In the genomic region with DNA sequence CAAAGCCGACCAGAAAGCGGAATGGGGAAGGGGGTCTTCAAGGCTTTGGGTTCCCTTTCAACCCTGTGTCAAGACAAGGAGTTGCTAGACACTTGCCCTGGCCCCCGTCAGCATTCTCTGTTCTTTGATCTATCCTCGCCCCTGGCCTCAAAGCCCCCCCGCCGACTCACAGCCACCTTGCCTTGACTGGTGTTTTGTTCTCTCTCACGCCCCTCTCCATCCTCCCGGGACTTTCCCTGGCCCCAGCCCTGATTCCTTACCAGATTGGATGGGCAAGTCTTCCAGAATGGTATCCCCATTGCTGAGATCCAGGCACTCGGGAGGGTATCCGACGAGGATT, we compare ENCODE assay signal across 8 cellular contexts. TPM values are rescaled to one million over a fixed set of nuclear protein-coding genes. Genes with fewer than 3 reads are reported as not detected.
DNase-seq lines count a peak whose midpoint lies in the region; ATAC-seq, FAIRE-seq and TF ChIP-seq lines count a peak whose summit lies in the region.

No MANE protein-coding gene starts in this region.

- H3K79me1 ChIP-seq in IMR-90 (ENCODE audit: low read depth in 1 of 2, low read length in 2 of 2) = peaks cover 13 to 30% of the 10 kb centered on the region in 2 experiments

- H2BK15ac ChIP-seq in IMR-90 (ENCODE audit: low read depth, low read length) = no peak overlapping the region

- CTCF ChIA-PET in BJ (lab: Yijun Ruan, JAX) = interaction anchor here (0.9 to 3.1 kb wide), 13 partner anchors 15 to 68 kb away, joined by 3 to 9 read pairs (median 5); a partner anchor contains a TSS
- CTCF ChIA-PET in IMR-90 (lab: Yijun Ruan, JAX) = interaction anchor here (0.8 to 1.2 kb wide), 4 partner anchors 17 to 354 kb away, joined by 3 to 5 read pairs (median 4); a partner anchor contains a TSS
- CTCF ChIA-PET in K562 (lab: Yijun Ruan, JAX; ENCODE audit: low intra/inter-chr PET ratio) = interaction anchor here (1.2 to 2.3 kb wide), 2 partner anchors 27 to 115 kb away, joined by 3 to 17 read pairs; no protein-coding TSS in a partner anchor

- POLR2A ChIA-PET in BJ (lab: Charles Lee) (no interaction called here), IMR-90 (lab: Charles Lee; ENCODE audit: unreplicated experiment) (no interaction called here), K562 (lab: Yijun Ruan, JAX) (interaction anchor here (0.6 to 9.8 kb wide), 7 partner anchors 11 to 415 kb away, joined by 3 to 104 read pairs (median 3); a partner anchor contains a TSS)

- TF ChIP-seq RAD21 in IMR-90 (IDR thresholded peaks at IDR 0.05; ENCODE audit: low read length) = no peak
- no peak for TF ChIP-seq RAD21 in K562 (CRISPR knock-in tag; conservative IDR thresholded peaks at IDR 0.05 in 1 of 2, IDR thresholded peaks at IDR 0.05 in 1 of 2)

- H2BK5ac ChIP-seq in IMR-90 (ENCODE audit: low read depth, low read length, poor library complexity, severe bottlenecking) = peak overlapping the region; percentile 63

- TF ChIP-seq EP300 in K562 (IDR thresholded peaks at IDR 0.05; ENCODE audit: low read length) (no peak), transverse colon (IDR thresholded peaks at IDR 0.05; ENCODE audit: low read depth) (no peak)

- peak overlapping the region; percentile 81 for H3K23ac ChIP-seq in IMR-90 (ENCODE audit: low read depth, low read length)

- H3K27ac ChIP-seq in IMR-90 (ENCODE audit: insufficient read depth, low read length) = peak overlapping the region; percentile 76
- H3K27ac ChIP-seq in K562 (ENCODE audit: extremely low read depth, low read depth, low read length) = peak overlapping the region; percentile 94
- peak overlapping the region; percentile 69 to 83 (median 76) for H3K27ac ChIP-seq in right lobe of liver
- H3K27ac ChIP-seq in transverse colon = peak overlapping the region; percentile 92 to 96 (median 92)

- H3K9ac ChIP-seq in IMR-90 (ENCODE audit: low read depth, low read length) (peak overlapping the region; percentile 91), K562 (ENCODE audit: insufficient read depth in 1 of 2, low read depth in 2 of 2, low read length in 2 of 2) (peak overlapping the region; percentile 96 to 98)

- H4K20me1 ChIP-seq in IMR-90 (ENCODE audit: insufficient read depth, low read length) (peaks cover 10% of the 10 kb centered on the region; the same call in 1 of the 2 replicates), K562 (replicated peaks; ENCODE audit: control insufficient read depth, insufficient read depth, low read length) (peaks cover 18% of the 10 kb centered on the region)

- in situ Hi-C loops in IMR-90 (cut with MboI; ENCODE audit: low sequenced_read_pairs) = no loop called here
- in situ Hi-C loops in K562 (cut with MboI) = no loop called here
- in situ Hi-C loops in transverse colon (cut with MboI; ENCODE audit: low pct_ligation_motif_present in 1 of 4, low pct_unique_long_range_greater_than_20kb in 1 of 4, low sequenced_read_pairs in 3 of 4) = no loop called here

- peak overlapping the region; percentile 78 for H4K91ac ChIP-seq in IMR-90 (ENCODE audit: insufficient read depth, low read depth, low read length)

- no peak for DNase-seq in BJ (ENCODE audit: low read depth)
- DNase-seq in IMR-90 = no peak
- DNase-seq in K562 (ENCODE audit: extremely low read depth in 1 of 4, low spot score in 3 of 4) = peak in 1 of 4 experiments; percentile 59
- no peak for DNase-seq in right lobe of liver
- DNase-seq in transverse colon = no peak
- no peak for DNase-seq in ureter (ENCODE audit: low spot score)
- DNase-seq in activated CD4-positive, alpha-beta T cell treated with anti-CD3 and anti-CD28 coated beads for 1 hour = no peak

- peak overlapping the region; percentile 59 for H3K18ac ChIP-seq in IMR-90 (ENCODE audit: low read depth, low read length)

- BruUV-seq in IMR-90 (replicated peaks; lab: Mats Ljungman, UMichigan) (no TSS peak), K562 (replicated peaks; lab: Mats Ljungman, UMichigan) (no TSS peak)

- H3K4ac ChIP-seq in IMR-90 (ENCODE audit: low read depth, low read length) = peak overlapping the region; percentile 89

- H3K4me3 ChIP-seq in BJ (ENCODE audit: low read depth, low read length) (peak overlapping the region; percentile 91), IMR-90 (ENCODE audit: insufficient read depth, low read depth, low read length) (peak overlapping the region; percentile 97), K562 (peak overlapping the region; percentile 92), right lobe of liver (peak overlapping the region; percentile 69 to 96 (median 86)), transverse colon (peak overlapping the region; percentile 66 to 96 (median 84))

- peak overlapping the region; percentile 95 for H3K4me2 ChIP-seq in IMR-90 (ENCODE audit: low read depth, low read length)
- peak overlapping the region; percentile 99 for H3K4me2 ChIP-seq in K562 (ENCODE audit: insufficient read depth, low read length)

- peak overlapping the region; percentile 88 for H3K14ac ChIP-seq in IMR-90 (replicated peaks; ENCODE audit: low read depth, low read length)

- TF ChIP-seq CTCF in BJ (IDR thresholded peaks at IDR 0.05; ENCODE audit: insufficient read depth, low read depth, low read length) (no peak), IMR-90 (conservative IDR thresholded peaks at IDR 0.05; ENCODE audit: low read depth, low read length) (no peak), K562 (IDR thresholded peaks at IDR 0.05 in 2 of 3, conservative IDR thresholded peaks at IDR 0.05 in 1 of 3; ENCODE audit: insufficient read depth in 2 of 3, low read depth in 1 of 3, low read length in 3 of 3) (no peak), right lobe of liver (IDR thresholded peaks at IDR 0.05) (no peak), transverse colon (IDR thresholded peaks at IDR 0.05) (no peak)

- H3K9me1 ChIP-seq in IMR-90 (ENCODE audit: insufficient read depth, low read length) (peaks cover 7% of the 10 kb centered on the region), K562 (ENCODE audit: control insufficient read depth, insufficient read depth, low read length) (no peaks in the 10 kb centered on the region)

- TF ChIP-seq POLR2A in IMR-90 (IDR thresholded peaks at IDR 0.05; ENCODE audit: low read depth, low read length) (no peak), K562 (conservative IDR thresholded peaks at IDR 0.05) (no peak), right lobe of liver (IDR thresholded peaks at IDR 0.05) (no peak), transverse colon (IDR thresholded peaks at IDR 0.05) (no peak)

- peak overlapping the region; percentile 82 to 85; a peak in 2 of 4 replicates for H4K8ac ChIP-seq in IMR-90 (ENCODE audit: low read depth in 2 of 2, low read length in 2 of 2)

- peak overlapping the region; percentile 76 for H2AK9ac ChIP-seq in IMR-90 (replicated peaks; ENCODE audit: low read depth, low read length, poor library complexity)

- peak overlapping the region; percentile 79 for H4K5ac ChIP-seq in IMR-90 (ENCODE audit: low read depth, low read length)

- H2BK120ac ChIP-seq in IMR-90 (ENCODE audit: low read depth, low read length) = peak overlapping the region; percentile 62; the same call in 1 of the 2 replicates

- no peak for FAIRE-seq in K562 (lab: Jason Lieb, UNC)

- no peaks in the 10 kb centered on the region for H3K27me3 ChIP-seq in BJ (ENCODE audit: control insufficient read depth, insufficient read depth, low read length)
- H3K27me3 ChIP-seq in IMR-90 (ENCODE audit: control insufficient read depth, insufficient read depth, low read length) = peaks cover 4% of the 10 kb centered on the region; the same call in 1 of the 2 replicates
- no peaks in the 10 kb centered on the region for H3K27me3 ChIP-seq in K562 (ENCODE audit: control insufficient read depth in 2 of 2, insufficient read depth in 2 of 2, low read length in 2 of 2)
- no peaks in the 10 kb centered on the region for H3K27me3 ChIP-seq in right lobe of liver
- no peaks in the 10 kb centered on the region for H3K27me3 ChIP-seq in transverse colon

- dilution Hi-C loops in IMR-90 (cut with HindIII; ENCODE audit: low sequenced_read_pairs, unreplicated experiment) = no loop called here

- H3K4me1 ChIP-seq in IMR-90 (ENCODE audit: control insufficient read depth, insufficient read depth, low read length) (peaks cover 4% of the 10 kb centered on the region; the same call in 1 of the 2 replicates), K562 (replicated peaks in 1 of 2; ENCODE audit: control insufficient read depth in 2 of 2, insufficient read depth in 2 of 2, low read length in 2 of 2) (peaks cover 14 to 59% of the 10 kb centered on the region in 2 experiments), right lobe of liver (peaks cover 0 to 16% (median 1%) of the 10 kb centered on the region in 4 donors), transverse colon (peaks cover 21 to 79% (median 36%) of the 10 kb centered on the region in 4 donors)

- ATAC-seq in IMR-90 (ENCODE audit: low read depth) (no peak; the same call in 1 of the 2 replicates), K562 (peak; percentile 4), right lobe of liver (peak in 1 of 4 donors; percentile 0), GM21529 (IDR thresholded peaks at IDR 0.05; ENCODE audit: unreplicated experiment) (no peak)

- intact Hi-C loops in IMR-90 (cut with micrococcal nuclease) (loop anchor here (1.0 to 2.0 kb wide), 2 partner anchors 26 to 449 kb away; no protein-coding TSS in a partner anchor), K562 (cut with micrococcal nuclease) (loop anchor here (1.0 to 10.0 kb wide), 2 partner anchors 27 to 594 kb away; a partner anchor contains a TSS), right lobe of liver (cut with DNase I) (no loop called here), transverse colon (cut with DNase I; ENCODE audit: low total_unique reads) (no loop called here)

- H2AFZ ChIP-seq in IMR-90 (replicated peaks; ENCODE audit: low read length, poor library complexity) (peak overlapping the region; percentile 98), K562 (ENCODE audit: low read depth, low read length) (peak overlapping the region; percentile 98)

- no peak overlapping the region for H2BK20ac ChIP-seq in IMR-90 (ENCODE audit: low read depth, low read length)

- peaks cover 76% of the 10 kb centered on the region for H3K79me2 ChIP-seq in K562 (ENCODE audit: control insufficient read depth, insufficient read depth, low read length)

- H3K9me3 ChIP-seq in IMR-90 (ENCODE audit: control insufficient read depth, insufficient read depth, low read length) (no peaks in the 10 kb centered on the region), K562 (replicated peaks; ENCODE audit: control insufficient read depth, insufficient read depth, low read depth, low read length) (no peaks in the 10 kb centered on the region), right lobe of liver (no peaks in the 10 kb centered on the region), transverse colon (no peaks in the 10 kb centered on the region)

- peak overlapping the region; percentile 51; the same call in 1 of the 2 replicates for H2AK5ac ChIP-seq in IMR-90 (ENCODE audit: low read depth, low read length)

- peak overlapping the region; percentile 70 for H3K56ac ChIP-seq in IMR-90 (ENCODE audit: extremely low read depth, insufficient read depth, low read length)

- 0% methylated on average over 9 of the region's 11 CpGs; no CpG with 5 or more reads in 1 of the 2 experiments for WGBS in IMR-90 (ENCODE audit: extremely low coverage in 2 of 2, insufficient read length in 1 of 2), 2 experiments
- WGBS in K562 (ENCODE audit: insufficient coverage, low coverage, missing lambda C conversion rate) = under 1% methylated on average over 11 of the region's 11 CpGs
- WGBS in right lobe of liver (ENCODE audit: insufficient coverage, low coverage, low lambda C conversion rate, missing lambda C conversion rate) = under 1% methylated on average over 11 of the region's 11 CpGs
- WGBS in transverse colon (ENCODE audit: low coverage in 1 of 2), 2 donors = 0% methylated on average over 2 to 9 of the region's 11 CpGs

- H3K36me3 ChIP-seq in BJ (ENCODE audit: control insufficient read depth, insufficient read depth, low read length) = peaks cover 4% of the 10 kb centered on the region
- peaks cover 7% of the 10 kb centered on the region for H3K36me3 ChIP-seq in IMR-90 (ENCODE audit: control insufficient read depth, insufficient read depth, low read length)
- H3K36me3 ChIP-seq in K562 (ENCODE audit: control insufficient read depth, insufficient read depth, low read length) = peaks cover 47% of the 10 kb centered on the region
- peaks cover 0 to 11% (median 0%) of the 10 kb centered on the region in 4 donors for H3K36me3 ChIP-seq in right lobe of liver
- peaks cover 0 to 9% (median 4%) of the 10 kb centered on the region in 4 donors for H3K36me3 ChIP-seq in transverse colon

RNA-seq across cellular contexts. Expression of a gene that starts 0.6 kb away (rescaled TPM):
- polyA plus RNA-seq in BJ (2011; rRNA removed) = 1.2 and 2.5 TPM in 2 replicates
- 2.6 and 3.4 TPM in 2 replicates for polyA minus RNA-seq in BJ (2011; rRNA and poly(A)+ RNA removed)
- total RNA-seq in IMR-90 (2012; rRNA removed) = 5.4 and 10.3 TPM in 2 replicates
- 1.6 and 1.8 TPM in 2 replicates for polyA plus RNA-seq in IMR-90 (2012; rRNA removed)
- 0.17 and 0.26 TPM in 2 replicates for polyA plus RNA-seq in IMR-90 (2012; cell fraction: cytosol; rRNA removed)
- 0.81 and 3.8 TPM in 2 replicates for polyA plus RNA-seq in IMR-90 (2012; cell fraction: nucleus; rRNA removed; ENCODE audit: low replicate concordance)
- 25.7 and 74.5 TPM in 2 replicates for total RNA-seq in K562 (2011; cell fraction: chromatin; rRNA removed; ENCODE audit: low replicate concordance)
- 20.0 and 23.4 TPM in 2 replicates for total RNA-seq in K562 (2011; cell fraction: nucleolus; rRNA removed)
- 50.4 and 82.5 TPM in 2 replicates for total RNA-seq in K562 (2011; cell fraction: nucleoplasm; rRNA removed)
- 47.5 and 49.8 TPM in 2 replicates for total RNA-seq in K562 (2014; rRNA removed)
- total RNA-seq in K562 (2014; rRNA removed; fragmentation: Illumina TruSeq; extraction: Trizol) = 78.1 and 91.0 TPM in 2 replicates
- total RNA-seq in K562 (2015; rRNA removed; fragmentation: Illumina TruSeq; extraction: Trizol) = 51.8 and 56.0 TPM in 2 replicates
- 61.6 and 61.7 TPM in 2 replicates for total RNA-seq in K562 (2021)
- 38.8 and 46.9 TPM in 2 replicates for polyA plus RNA-seq in K562 (2011; rRNA removed)
- 9.4 and 20.3 TPM in 2 replicates for polyA plus RNA-seq in K562 (2011; cell fraction: cytosol; rRNA removed)
- polyA plus RNA-seq in K562 (2011; cell fraction: nucleus; rRNA removed) = 23.5 and 35.3 TPM in 2 replicates
- 19.8 and 21.4 TPM in 2 replicates for polyA plus RNA-seq in K562 (2012)
- polyA plus RNA-seq in K562 (2014; fragmentation: Illumina TruSeq; extraction: Trizol) = 43.9 and 46.5 TPM in 2 replicates
- polyA plus RNA-seq in K562 (2014; fragmentation: Nextera tagmentation; extraction: Ambion mirVana) = 10 to 100 TPM; 18.2 to 24.0 TPM
- 27.9 and 28.7 TPM in 2 replicates for polyA plus RNA-seq in K562 (2014; rRNA removed)
- 61.7 and 76.1 TPM in 2 replicates for polyA minus RNA-seq in K562 (2011; rRNA and poly(A)+ RNA removed)
- polyA minus RNA-seq in K562 (2011; cell fraction: cytosol; rRNA and poly(A)+ RNA removed) = 33.8 and 43.8 TPM in 2 replicates
- polyA minus RNA-seq in K562 (2011; cell fraction: nucleus; rRNA and poly(A)+ RNA removed) = 50.4 and 102 TPM in 2 replicates
- total RNA-seq in right lobe of liver = 1 to 10 TPM; 3.0 to 4.8 (median 3.5) TPM
- total RNA-seq in transverse colon = 10 to 100 TPM in 2 of 4 donors, 1 to 10 TPM in 2; 9.0 to 17.5 (median 12.0) TPM
- total RNA-seq in ureter = 9.8 TPM

RNA-seq across cellular contexts. Expression of a gene that starts 2.7 kb away (rescaled TPM):
- polyA plus RNA-seq in BJ (2011; rRNA removed) (1.5 and 1.9 TPM in 2 replicates), IMR-90 (2012; rRNA removed) (0.53 and 0.62 TPM in 2 replicates), K562 (2011; rRNA removed) (24.1 and 26.0 TPM in 2 replicates), K562 (2014; fragmentation: Illumina TruSeq; extraction: Trizol) (13.5 and 16.4 TPM in 2 replicates), K562 (2014; fragmentation: Nextera tagmentation; extraction: Ambion mirVana) (1 to 10 TPM; 6.9 to 7.6 TPM), K562 (2014; rRNA removed) (11.7 and 11.9 TPM in 2 replicates)
- polyA minus RNA-seq in BJ (2011; rRNA and poly(A)+ RNA removed) = 1.2 and 1.8 TPM in 2 replicates
- total RNA-seq in IMR-90 (2012; rRNA removed) (1.3 and 1.7 TPM in 2 replicates), K562 (2014; rRNA removed) (10.5 and 12.3 TPM in 2 replicates), K562 (2014; rRNA removed; fragmentation: Illumina TruSeq; extraction: Trizol) (21.9 and 26.2 TPM in 2 replicates), K562 (2015; rRNA removed; fragmentation: Illumina TruSeq; extraction: Trizol) (17.3 and 17.8 TPM in 2 replicates), K562 (2021) (20.4 and 22.9 TPM in 2 replicates), right lobe of liver (1 to 10 TPM; 2.9 to 6.1 (median 5.1) TPM), transverse colon (100 to 1,000 TPM in 1 of 4 donors, 10 to 100 TPM in 3; 84.2 to 155 (median 91.1) TPM), ureter (27.0 TPM)
- 0.14 TPM in 2 replicates for polyA plus RNA-seq in IMR-90 (2012; cell fraction: cytosol; rRNA removed)
- polyA plus RNA-seq in IMR-90 (2012; cell fraction: nucleus; rRNA removed; ENCODE audit: low replicate concordance) = 0.27 and 1.4 TPM in 2 replicates
- 29.4 and 45.8 TPM in 2 replicates for total RNA-seq in K562 (2011; cell fraction: chromatin; rRNA removed; ENCODE audit: low replicate concordance)
- total RNA-seq in K562 (2011; cell fraction: nucleolus; rRNA removed) = 18.0 and 21.1 TPM in 2 replicates
- total RNA-seq in K562 (2011; cell fraction: nucleoplasm; rRNA removed) = 29.2 and 44.5 TPM in 2 replicates
- polyA plus RNA-seq in K562 (2011; cell fraction: cytosol; rRNA removed) = 7.4 and 16.5 TPM in 2 replicates
- 45.3 and 52.2 TPM in 2 replicates for polyA plus RNA-seq in K562 (2011; cell fraction: nucleus; rRNA removed)
- 11.2 and 14.1 TPM in 2 replicates for polyA plus RNA-seq in K562 (2012)
- polyA minus RNA-seq in K562 (2011; rRNA and poly(A)+ RNA removed) = 44.6 and 45.6 TPM in 2 replicates
- 11.7 and 14.3 TPM in 2 replicates for polyA minus RNA-seq in K562 (2011; cell fraction: cytosol; rRNA and poly(A)+ RNA removed)
- 18.3 and 29.3 TPM in 2 replicates for polyA minus RNA-seq in K562 (2011; cell fraction: nucleus; rRNA and poly(A)+ RNA removed)

RNA-seq across cellular contexts. Expression of a gene that starts 17.8 kb away (rescaled TPM):
- polyA plus RNA-seq in BJ (2011; rRNA removed) (not detected in 2 replicates), IMR-90 (2012; rRNA removed) (0.03 TPM in 1 of 2 replicates, not detected in the other), K562 (2011; rRNA removed) (1.2 and 2.6 TPM in 2 replicates), K562 (2014; fragmentation: Illumina TruSeq; extraction: Trizol) (3.0 and 3.1 TPM in 2 replicates), K562 (2014; fragmentation: Nextera tagmentation; extraction: Ambion mirVana) (under 1 TPM; 0.62 to 0.69 TPM), K562 (2014; rRNA removed) (0.62 and 0.95 TPM in 2 replicates)
- polyA minus RNA-seq in BJ (2011; rRNA and poly(A)+ RNA removed) = not detected in 2 replicates
- total RNA-seq in IMR-90 (2012; rRNA removed) (under 0.01 TPM in 1 of 2 replicates, not detected in the other), K562 (2014; rRNA removed) (1.8 TPM in 2 replicates), K562 (2014; rRNA removed; fragmentation: Illumina TruSeq; extraction: Trizol) (0.80 and 0.95 TPM in 2 replicates), K562 (2015; rRNA removed; fragmentation: Illumina TruSeq; extraction: Trizol) (0.80 and 0.87 TPM in 2 replicates), K562 (2021) (2.6 and 2.7 TPM in 2 replicates), right lobe of liver (under 1 TPM; 0.27 to 0.68 (median 0.37) TPM), transverse colon (10 to 100 TPM; 25.7 to 41.2 (median 29.2) TPM), ureter (45.7 TPM)
- polyA plus RNA-seq in IMR-90 (2012; cell fraction: cytosol; rRNA removed) = 0.01 TPM in 1 of 2 replicates, not detected in the other
- polyA plus RNA-seq in IMR-90 (2012; cell fraction: nucleus; rRNA removed; ENCODE audit: low replicate concordance) = 0.01 and 0.03 TPM in 2 replicates
- 2.8 and 4.0 TPM in 2 replicates for total RNA-seq in K562 (2011; cell fraction: chromatin; rRNA removed; ENCODE audit: low replicate concordance)
- 2.5 and 3.0 TPM in 2 replicates for total RNA-seq in K562 (2011; cell fraction: nucleolus; rRNA removed)
- total RNA-seq in K562 (2011; cell fraction: nucleoplasm; rRNA removed) = 3.1 and 3.4 TPM in 2 replicates
- 0.81 and 1.4 TPM in 2 replicates for polyA plus RNA-seq in K562 (2011; cell fraction: cytosol; rRNA removed)
- 2.3 and 5.0 TPM in 2 replicates for polyA plus RNA-seq in K562 (2011; cell fraction: nucleus; rRNA removed)
- polyA plus RNA-seq in K562 (2012) = 2.2 and 2.8 TPM in 2 replicates
- polyA minus RNA-seq in K562 (2011; rRNA and poly(A)+ RNA removed) = 2.6 TPM in 2 replicates
- polyA minus RNA-seq in K562 (2011; cell fraction: cytosol; rRNA and poly(A)+ RNA removed) = 2.4 and 2.5 TPM in 2 replicates
- 4.4 and 5.2 TPM in 2 replicates for polyA minus RNA-seq in K562 (2011; cell fraction: nucleus; rRNA and poly(A)+ RNA removed)

RNA-seq across cellular contexts. Expression of a gene that starts 38.3 kb away (rescaled TPM):
- polyA plus RNA-seq in BJ (2011; rRNA removed) (not detected in 2 replicates), IMR-90 (2012; rRNA removed) (not detected in 2 replicates), K562 (2011; rRNA removed) (not detected in 2 replicates), K562 (2014; fragmentation: Illumina TruSeq; extraction: Trizol) (not detected in 2 replicates), K562 (2014; fragmentation: Nextera tagmentation; extraction: Ambion mirVana) (not detected), K562 (2014; rRNA removed) (not detected in 2 replicates)
- polyA minus RNA-seq in BJ (2011; rRNA and poly(A)+ RNA removed) = not detected in 2 replicates
- total RNA-seq in IMR-90 (2012; rRNA removed) (not detected in 2 replicates), K562 (2014; rRNA removed) (not detected in 2 replicates), K562 (2014; rRNA removed; fragmentation: Illumina TruSeq; extraction: Trizol) (not detected in 2 replicates), K562 (2015; rRNA removed; fragmentation: Illumina TruSeq; extraction: Trizol) (not detected in 2 replicates), K562 (2021) (not detected in 2 replicates), right lobe of liver (100 to 1,000 TPM; 156 to 328 (median 226) TPM), transverse colon (10 to 100 TPM in 1 of 4 donors, 1 to 10 TPM in 2, not detected in 1; 3.7 to 16.8 (median 9.8) TPM), ureter (0.34 TPM)
- not detected in 2 replicates for polyA plus RNA-seq in IMR-90 (2012; cell fraction: cytosol; rRNA removed)
- not detected in 2 replicates for polyA plus RNA-seq in IMR-90 (2012; cell fraction: nucleus; rRNA removed; ENCODE audit: low replicate concordance)
- total RNA-seq in K562 (2011; cell fraction: chromatin; rRNA removed; ENCODE audit: low replicate concordance) = not detected in 2 replicates
- not detected in 2 replicates for total RNA-seq in K562 (2011; cell fraction: nucleolus; rRNA removed)
- not detected in 2 replicates for total RNA-seq in K562 (2011; cell fraction: nucleoplasm; rRNA removed)
- polyA plus RNA-seq in K562 (2011; cell fraction: cytosol; rRNA removed) = 0.03 TPM in 1 of 2 replicates, not detected in the other
- polyA plus RNA-seq in K562 (2011; cell fraction: nucleus; rRNA removed) = not detected in 2 replicates
- polyA plus RNA-seq in K562 (2012) = not detected in 2 replicates
- polyA minus RNA-seq in K562 (2011; rRNA and poly(A)+ RNA removed) = 0.12 TPM in 1 of 2 replicates, not detected in the other
- polyA minus RNA-seq in K562 (2011; cell fraction: cytosol; rRNA and poly(A)+ RNA removed) = 2.3 and 3.0 TPM in 2 replicates
- polyA minus RNA-seq in K562 (2011; cell fraction: nucleus; rRNA and poly(A)+ RNA removed) = 0.22 and 0.54 TPM in 2 replicates

RNA-seq across cellular contexts. Expression of a gene that starts 53.6 kb away (rescaled TPM):
- polyA plus RNA-seq in BJ (2011; rRNA removed) (not detected in 2 replicates), IMR-90 (2012; rRNA removed) (not detected in 2 replicates), K562 (2011; rRNA removed) (0.04 TPM in 1 of 2 replicates, not detected in the other), K562 (2014; fragmentation: Illumina TruSeq; extraction: Trizol) (0.06 and 0.07 TPM in 2 replicates), K562 (2014; fragmentation: Nextera tagmentation; extraction: Ambion mirVana) (under 1 TPM in 1 of 2 experiments, not detected in 1; 0.06 TPM), K562 (2014; rRNA removed) (not detected in 2 replicates)
- not detected in 2 replicates for polyA minus RNA-seq in BJ (2011; rRNA and poly(A)+ RNA removed)
- total RNA-seq in IMR-90 (2012; rRNA removed) (not detected in 2 replicates), K562 (2014; rRNA removed) (not detected in 2 replicates), K562 (2014; rRNA removed; fragmentation: Illumina TruSeq; extraction: Trizol) (0.10 and 0.15 TPM in 2 replicates), K562 (2015; rRNA removed; fragmentation: Illumina TruSeq; extraction: Trizol) (0.22 and 0.23 TPM in 2 replicates), K562 (2021) (0.18 and 0.47 TPM in 2 replicates), right lobe of liver (1,000 to 10,000 TPM in 3 of 6 experiments, 100 to 1,000 TPM in 3; 746 to 1,325 (median 959) TPM), transverse colon (1 to 10 TPM in 3 of 4 donors, not detected in 1; 2.2 to 4.4 (median 2.5) TPM), ureter (0.21 TPM)
- not detected in 2 replicates for polyA plus RNA-seq in IMR-90 (2012; cell fraction: cytosol; rRNA removed)
- polyA plus RNA-seq in IMR-90 (2012; cell fraction: nucleus; rRNA removed; ENCODE audit: low replicate concordance) = not detected in 2 replicates
- total RNA-seq in K562 (2011; cell fraction: chromatin; rRNA removed; ENCODE audit: low replicate concordance) = not detected in 2 replicates
- total RNA-seq in K562 (2011; cell fraction: nucleolus; rRNA removed) = not detected in 2 replicates
- not detected in 2 replicates for total RNA-seq in K562 (2011; cell fraction: nucleoplasm; rRNA removed)
- not detected in 2 replicates for polyA plus RNA-seq in K562 (2011; cell fraction: cytosol; rRNA removed)
- polyA plus RNA-seq in K562 (2011; cell fraction: nucleus; rRNA removed) = not detected in 2 replicates
- polyA plus RNA-seq in K562 (2012) = 0.18 and 0.82 TPM in 2 replicates
- polyA minus RNA-seq in K562 (2011; rRNA and poly(A)+ RNA removed) = not detected in 2 replicates
- polyA minus RNA-seq in K562 (2011; cell fraction: cytosol; rRNA and poly(A)+ RNA removed) = not detected in 2 replicates
- polyA minus RNA-seq in K562 (2011; cell fraction: nucleus; rRNA and poly(A)+ RNA removed) = not detected in 2 replicates

Comparison
In these comparisons a context has a peak if more than half of its experiments do, and no peak if none do; other contexts are left out.
1. intact Hi-C loops: an anchor here in IMR-90 (1.0 to 2.0 kb wide) and K562 (1.0 to 10.0 kb wide); none called in right lobe of liver and transverse colon.